ENCODE assay signal across 8 cellular contexts in the genomic region with DNA sequence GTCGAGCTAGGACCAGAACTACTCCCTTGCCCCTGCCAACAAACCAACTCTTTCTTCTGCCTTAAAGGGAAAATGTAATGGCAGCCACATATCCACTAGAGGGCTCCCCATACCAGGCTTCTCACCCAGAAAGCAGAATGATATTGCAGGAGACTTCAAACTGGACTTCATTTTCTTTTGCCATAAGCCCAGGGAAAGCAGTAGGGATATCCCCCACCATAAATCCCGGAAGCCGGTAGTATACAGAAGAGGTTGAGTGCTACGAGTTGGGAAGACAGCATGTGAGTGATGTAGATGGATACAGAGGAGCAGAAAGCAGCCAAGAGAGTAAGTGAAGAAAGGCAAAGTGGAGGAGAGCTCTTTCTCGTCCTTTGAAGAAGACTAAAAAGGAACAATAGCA. TPM values are rescaled to one million over a fixed set of nuclear protein-coding genes. Genes with fewer than 3 reads are reported as not detected.
DNase-seq lines count a peak whose midpoint lies in the region; ATAC-seq and TF ChIP-seq lines count a peak whose summit lies in the region.

No MANE protein-coding gene starts in this region.

- H3K27me3 Mint-ChIP-seq in activated T-cell treated with anti-CD3 and anti-CD28 coated beads, Interleukin-2, amount 50 U/mL, for 72 hours (ENCODE audit: low read depth), result peaks cover 11% of the 10 kb centered on the region

- H3K9me2 ChIP-seq in PC-9 (ENCODE audit: insufficient read depth), result no peaks in the 10 kb centered on the region

- peaks cover 9 to 10% of the 10 kb centered on the region in 2 donors for H3K36me3 Mint-ChIP-seq in activated T-cell treated with anti-CD3 and anti-CD28 coated beads, Interleukin-2, amount 50 U/mL, for 72 hours (ENCODE audit: insufficient read depth in 2 of 2)

- CTCF ChIA-PET in PC-9 (lab: Charles Lee), result interaction anchor here (1.0 to 1.5 kb wide), 5 partner anchors 28 to 573 kb away, joined by 3 to 13 read pairs (median 4); partner anchors contain the start of gene PLAAT4

- intact Hi-C loops in PC-9 (cut with micrococcal nuclease; ENCODE audit: unreplicated experiment) (loop anchor here (1.0 to 10.0 kb wide), 6 partner anchors 52 to 258 kb away; partner anchors contain the start of gene PLAAT2), tibial artery (cut with DNase I; ENCODE audit: low total_unique reads) (loop anchor here (5.0 kb wide), 1 partner anchor 158 kb away; no protein-coding TSS in a partner anchor)

- H3K79me2 ChIP-seq in PC-9 (ENCODE audit: low read depth), result no peaks in the 10 kb centered on the region

- no peak overlapping the region for H3K27ac ChIP-seq in PC-9
- no peak overlapping the region for H3K27ac ChIP-seq in neutrophil
- peak overlapping the region in 1 of 2 donors; percentile 4 for H3K27ac ChIP-seq in tibial artery

- no peaks in the 10 kb centered on the region for H3K27me3 ChIP-seq in PC-9 (ENCODE audit: insufficient read depth, low read depth)
- H3K27me3 ChIP-seq in neutrophil, result peaks cover 7% of the 10 kb centered on the region
- no peaks in the 10 kb centered on the region for H3K27me3 ChIP-seq in tibial artery

- H3K4me3 Mint-ChIP-seq in activated T-cell treated with anti-CD3 and anti-CD28 coated beads, Interleukin-2, amount 50 U/mL, for 72 hours, result no peak overlapping the region

- TF ChIP-seq CTCF in LNCAP (IDR thresholded peaks at IDR 0.05) (peak; percentile 88), PC-9 (conservative IDR thresholded peaks at IDR 0.05) (peak; percentile 99), fibroblast of pulmonary artery (IDR thresholded peaks at IDR 0.05; ENCODE audit: low read length, missing control alignments) (peak; percentile 98), neutrophil (IDR thresholded peaks at IDR 0.05) (peak; percentile 90), tibial artery (IDR thresholded peaks at IDR 0.05) (peak; percentile 83 to 92)

- DNase-seq in DMS53 treated with DMSO at 0.1 percent for 48 hours (lab: John Stamatoyannopoulos, UW; ENCODE audit: unreplicated experiment), result peak; percentile 85
- DNase-seq in PC-9, result peak; percentile 62 to 63
- DNase-seq in activated T-cell treated with anti-CD3 and anti-CD28 coated beads, Interleukin-2, amount 50 U/mL, for 72 hours, result peak; percentile 44 to 58
- DNase-seq in fibroblast of pulmonary artery (ENCODE audit: low read depth), result peak; percentile 87
- peak in 1 of 2 donors; percentile 31 for DNase-seq in tibial artery

- H3K4me3 ChIP-seq in PC-9 (no peak overlapping the region), fibroblast of pulmonary artery (replicated peaks; ENCODE audit: low read depth, low read length) (no peak overlapping the region), neutrophil (ENCODE audit: low read depth in 1 of 2, low read length in 1 of 2) (no peak overlapping the region), tibial artery (no peak overlapping the region)

- H3K4me2 ChIP-seq in PC-9, result no peak overlapping the region

- no peaks in the 10 kb centered on the region for H3F3A ChIP-seq in PC-9 (ENCODE audit: insufficient read depth, low read depth)

- peaks cover 4% of the 10 kb centered on the region; the same call in 1 of the 2 replicates for H3K9me3 ChIP-seq in PC-9 (ENCODE audit: insufficient read depth, low read depth)
- no peaks in the 10 kb centered on the region for H3K9me3 ChIP-seq in neutrophil
- peaks cover 0 to 7% (median 5%) of the 10 kb centered on the region in 3 donors for H3K9me3 ChIP-seq in tibial artery

- no peak overlapping the region for H3K27ac Mint-ChIP-seq in activated T-cell treated with anti-CD3 and anti-CD28 coated beads, Interleukin-2, amount 50 U/mL, for 72 hours

- POLR2A ChIA-PET in PC-9 (lab: Charles Lee; ENCODE audit: unreplicated experiment), result no interaction called here

- BruUV-seq in PC-9 (replicated peaks; lab: Mats Ljungman, UMichigan), result no TSS peak

- H3K4me1 ChIP-seq in PC-9 (replicated peaks; ENCODE audit: insufficient read depth) (no peaks in the 10 kb centered on the region), neutrophil (ENCODE audit: control insufficient read depth in 1 of 2, insufficient read depth in 1 of 2, low read depth in 1 of 2, low read length in 1 of 2) (peaks cover 0 to 6% of the 10 kb centered on the region in 2 experiments), tibial artery (peaks cover 0 to 8% (median 0%) of the 10 kb centered on the region in 4 donors)

- peaks cover 6 to 14% of the 10 kb centered on the region in 2 donors for H3K9me3 Mint-ChIP-seq in activated T-cell treated with anti-CD3 and anti-CD28 coated beads, Interleukin-2, amount 50 U/mL, for 72 hours

- H2AFZ ChIP-seq in PC-9, result no peak overlapping the region

- no peaks in the 10 kb centered on the region for H3K4me1 Mint-ChIP-seq in activated T-cell treated with anti-CD3 and anti-CD28 coated beads, Interleukin-2, amount 50 U/mL, for 72 hours (ENCODE audit: low read depth)

- ATAC-seq in activated T-cell treated with anti-CD3 and anti-CD28 coated beads, Interleukin-2, amount 50 U/mL, for 72 hours (replicated peaks in 1 of 2), result peak; percentile 65 to 66
- ATAC-seq in HG02973 (IDR thresholded peaks at IDR 0.05; ENCODE audit: unreplicated experiment), result no peak

- H3K36me3 ChIP-seq in PC-9 (ENCODE audit: low read depth) (no peaks in the 10 kb centered on the region), neutrophil (no peaks in the 10 kb centered on the region), tibial artery (no peaks in the 10 kb centered on the region)

- H4K20me1 ChIP-seq in PC-9 (ENCODE audit: insufficient read depth), result no peaks in the 10 kb centered on the region; the same call in 1 of the 2 replicates

RNA-seq across cellular contexts. Expression of gene PLAAT5, which starts 12.1 kb away (rescaled TPM):
- total RNA-seq in PC-9 (2021), result not detected in 2 replicates
- 1 to 10 TPM; 1.7 to 2.8 TPM for total RNA-seq in activated T-cell treated with anti-CD3 and anti-CD28 coated beads, Interleukin-2, amount 50 U/mL, for 72 hours

RNA-seq across cellular contexts. Expression of gene LGALS12, which starts 27.0 kb away (rescaled TPM):
- not detected in 2 replicates for total RNA-seq in PC-9 (2021)
- under 1 TPM; 0.37 to 0.38 TPM for total RNA-seq in activated T-cell treated with anti-CD3 and anti-CD28 coated beads, Interleukin-2, amount 50 U/mL, for 72 hours

RNA-seq across cellular contexts. Expression of gene PLAAT4, which starts 57.7 kb away (rescaled TPM):
- 64.6 and 99.9 TPM in 2 replicates for total RNA-seq in PC-9 (2021)
- 100 to 1,000 TPM in 1 of 2 donors, 10 to 100 TPM in 1; 60.6 to 101 TPM for total RNA-seq in activated T-cell treated with anti-CD3 and anti-CD28 coated beads, Interleukin-2, amount 50 U/mL, for 72 hours
